Comparison of ENCODE assay signal across 16 cellular contexts in the genomic region with DNA sequence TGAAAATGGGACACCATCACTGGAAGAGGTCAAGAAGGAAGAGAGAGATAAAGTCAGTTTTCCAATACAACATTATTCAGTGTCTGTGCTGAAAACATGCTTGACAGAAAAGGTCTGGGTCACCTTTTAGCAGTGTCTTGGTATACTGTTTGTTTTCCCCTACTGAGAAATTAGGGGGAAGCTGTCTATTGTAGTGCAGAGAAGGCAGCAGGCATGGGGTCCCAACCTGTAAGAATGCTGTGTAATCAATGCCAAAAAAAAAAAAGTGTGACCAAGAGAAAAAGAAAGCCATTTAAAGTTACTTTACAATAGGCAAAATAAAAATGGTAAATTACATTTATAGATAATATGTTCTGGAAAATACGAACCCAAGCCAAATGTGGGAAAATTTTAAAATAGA.
A peak's percentile ranks its signal among the peaks of the same experiment; 100 is the strongest.
DNase-seq lines count a peak whose midpoint lies in the region; ATAC-seq, FAIRE-seq and TF ChIP-seq lines count a peak whose summit lies in the region.
"Had no signal": no experiment of that assay in that cellular context is flagged by ENCODE, and none has a peak within 500 bp of the region (broad histone marks: within the 10 kb centered on the region; RNA-seq: fewer than 3 reads in every experiment).

No MANE protein-coding gene starts in this region.

- H3K27ac ChIP-seq in H1 (ENCODE audit: low read depth, low read length): no peak overlapping the region
- H3K27ac ChIP-seq: BLaER1 had no signal

- no peak overlapping the region for H2AK5ac ChIP-seq in H1 (ENCODE audit: low read depth, low read length)

- 80% methylated on average over 1 of the region's 1 CpG; no CpG with 5 or more reads in 1 of the 2 experiments for WGBS in H1 (ENCODE audit: extremely low coverage in 1 of 2, insufficient coverage in 1 of 2, insufficient read length in 1 of 2, insufficient replicate concordance in 2 of 2, low coverage in 1 of 2, low lambda C conversion rate in 2 of 2, missing lambda C conversion rate in 1 of 2), 2 experiments

- no peak overlapping the region for H2BK120ac ChIP-seq in H1 (replicated peaks; ENCODE audit: low read depth, low read length)

- H4K8ac ChIP-seq in H1 (ENCODE audit: extremely low read depth, insufficient read depth, low read length): no peak overlapping the region

- no peak overlapping the region for H3K4ac ChIP-seq in H1 (replicated peaks; ENCODE audit: insufficient read length, low read depth, low read length)

- H3K9me3 ChIP-seq in H1 (ENCODE audit: insufficient read depth in 2 of 2, low read depth in 1 of 2, low read length in 1 of 2): no peaks in the 10 kb centered on the region; a peak in 1 of 4 replicates
- H3K9me3 ChIP-seq: BLaER1 had no signal

- TF ChIP-seq POLR2A in H1 (IDR thresholded peaks at IDR 0.05; ENCODE audit: control extremely low read depth in 1 of 2, low read depth in 2 of 2, low read length in 2 of 2): no peak

- H3K9ac ChIP-seq in H1 (replicated peaks in 1 of 4; ENCODE audit: extremely low read depth in 1 of 4, low read depth in 3 of 4, low read length in 3 of 4): no peak overlapping the region
- H3K9ac ChIP-seq: BLaER1 had no signal

- H2AFZ ChIP-seq in H1 (ENCODE audit: low read length): no peak overlapping the region

- CTCF ChIA-PET in H1 (lab: Charles Lee; ENCODE audit: partially characterized antibody): interaction anchor here (0.6 kb wide), 1 partner anchor 220 kb away, joined by 3 read pairs; no protein-coding TSS in a partner anchor

- H3K27me3 ChIP-seq in H1 (replicated peaks in 1 of 4; ENCODE audit: control insufficient read depth in 3 of 4, extremely low read depth in 1 of 4, insufficient read depth in 3 of 4, low read length in 3 of 4): no peaks in the 10 kb centered on the region; a peak in 3 of 7 replicates
- H3K27me3 ChIP-seq: BLaER1 had no signal

- TF ChIP-seq CTCF in H1 (IDR thresholded peaks at IDR 0.05; ENCODE audit: control extremely low read depth in 1 of 3, insufficient read depth in 1 of 3, low read depth in 1 of 3, low read length in 3 of 3): no peak

- peaks cover 0 to 13% (median 6%) of the 10 kb centered on the region in 4 experiments; a peak in 4 of 7 replicates for H3K4me1 ChIP-seq in H1 (replicated peaks in 1 of 4; ENCODE audit: control insufficient read depth in 3 of 4, insufficient read depth in 4 of 4, low read length in 3 of 4)
- H3K4me1 ChIP-seq: BLaER1 had no signal

- no peak for TF ChIP-seq RAD21 in H1 (IDR thresholded peaks at IDR 0.05 in 1 of 2, conservative IDR thresholded peaks at IDR 0.05 in 1 of 2; ENCODE audit: low read depth in 2 of 2, low read length in 2 of 2)

- H3K36me3 ChIP-seq in H1 (ENCODE audit: control insufficient read depth in 2 of 4, insufficient read depth in 4 of 4, low read length in 3 of 4): peaks cover 0 to 3% (median 0%) of the 10 kb centered on the region in 4 experiments; a peak in 1 of 8 replicates
- H3K36me3 ChIP-seq: BLaER1 had no signal

- H3K23ac ChIP-seq in H1 (ENCODE audit: insufficient read length): no peak overlapping the region

- no peak overlapping the region for H3K4me3 ChIP-seq in H1 (ENCODE audit: extremely low read depth in 1 of 4, insufficient read depth in 2 of 4, low read depth in 3 of 4, low read length in 4 of 4)
- H3K4me3 ChIP-seq: BLaER1 had no signal

- H3K23me2 ChIP-seq in H1 (ENCODE audit: low read depth, low read length): no peaks in the 10 kb centered on the region

- H3K79me1 ChIP-seq in H1 (ENCODE audit: low read depth, low read length): no peaks in the 10 kb centered on the region

- peak; percentile 90 for FAIRE-seq in H1 (lab: Jason Lieb, UNC)
- FAIRE-seq: H54 had no signal

- H4K91ac ChIP-seq in H1 (replicated peaks; ENCODE audit: insufficient read length, low read length): no peak overlapping the region

- no peak overlapping the region for H2BK20ac ChIP-seq in H1 (ENCODE audit: low read length)

- H3K56ac ChIP-seq in H1 (replicated peaks; ENCODE audit: insufficient read length, low read depth, low read length): no peak overlapping the region

- no peak overlapping the region for H3K14ac ChIP-seq in H1 (ENCODE audit: insufficient read length)

- TF ChIP-seq EP300 in H1 (IDR thresholded peaks at IDR 0.05; ENCODE audit: borderline replicate concordance in 1 of 2, low read depth in 2 of 2, low read length in 2 of 2): no peak

- H4K5ac ChIP-seq in H1 (ENCODE audit: insufficient read length, low read depth, low read length): no peak overlapping the region

- DNase-seq in COR-L47 (lab: John Stamatoyannopoulos, UW) (peak; percentile 20), NCI-H146 (lab: John Stamatoyannopoulos, UW) (peak; percentile 33), H1 (ENCODE audit: low read depth in 1 of 2, low spot score in 2 of 2) (no peak), iPS-NIHi11 (ENCODE audit: low spot score) (peak; percentile 14), NOMO-1 treated with DMSO at 0.1 percent for 48 hours (lab: John Stamatoyannopoulos, UW; ENCODE audit: unreplicated experiment) (no peak), dermis blood vessel endothelial cell (no peak)
- DNase-seq in activated naive CD4-positive, alpha-beta T cell (lab: John Stamatoyannopoulos, UW): no peak
- DNase-seq: 8988T; Calu3; CD4-positive, alpha-beta memory T cell; DMS79 treated with DMSO at 0.1 percent for 48 hours; GF-D8; HCEC 1CT had no signal

- no peak overlapping the region for H2BK12ac ChIP-seq in H1 (ENCODE audit: low read depth, low read length)

- no peak overlapping the region for H3K18ac ChIP-seq in H1 (ENCODE audit: extremely low read depth, low read length)

- H2BK15ac ChIP-seq in H1 (ENCODE audit: low read length): no peak overlapping the region

- H4K20me1 ChIP-seq in H1 (replicated peaks in 1 of 2; ENCODE audit: control insufficient read depth in 1 of 2, insufficient read depth in 2 of 2, low read length in 2 of 2): no peaks in the 10 kb centered on the region
- H4K20me1 ChIP-seq: BLaER1 had no signal

- no peak for ATAC-seq in HG03442 (IDR thresholded peaks at IDR 0.05; ENCODE audit: unreplicated experiment)

- H3K79me2 ChIP-seq in H1 (ENCODE audit: control insufficient read depth in 1 of 2, insufficient read depth in 2 of 2, low read length in 2 of 2): no peaks in the 10 kb centered on the region

- POLR2A ChIA-PET in H1 (lab: Charles Lee; ENCODE audit: partially characterized antibody): no interaction called here

- H2BK5ac ChIP-seq in H1 (ENCODE audit: low read depth, low read length): no peak overlapping the region

- peak overlapping the region in 1 of 2 experiments; percentile 49; a peak in 1 of 4 replicates for H3K4me2 ChIP-seq in H1 (ENCODE audit: insufficient read depth in 1 of 2, low read depth in 2 of 2, low read length in 2 of 2)
- H3K4me2 ChIP-seq: BLaER1 had no signal

TF ChIP-seq in H1, 55 proteins besides CTCF, POLR2A, EP300 and RAD21:
- TF ChIP-seq PHF8 (conservative IDR thresholded peaks at IDR 0.05; ENCODE audit: low read depth, low read length): no peak
- TF ChIP-seq MAFK (IDR thresholded peaks at IDR 0.05; ENCODE audit: low read depth, low read length): peak; percentile 41; the same call in 1 of the 2 replicates
- 0 out of 2 replicates have a peak, but pooled peaks have one; percentile 15 for TF ChIP-seq TEAD4 (IDR thresholded peaks at IDR 0.05; ENCODE audit: low read depth, low read length)
- peak; percentile 62; the same call in 1 of the 2 replicates for TF ChIP-seq BACH1 (IDR thresholded peaks at IDR 0.05; ENCODE audit: low read length)

Comparison
In these comparisons a context has a peak if more than half of its experiments do, and no peak if none do; other contexts are left out.
1. DNase-seq: peak in COR-L47 (single experiment), NCI-H146 (single experiment) and iPS-NIHi11 (single experiment); none in H1 (0 of 2), NOMO-1 treated with DMSO at 0.1 percent for 48 hours (single experiment), dermis blood vessel endothelial cell (single experiment) and activated naive CD4-positive, alpha-beta T cell (0 of 4).